Comparison of ENCODE assay signal across 18 cellular contexts in genomic region chr9:121057821-121058220, GRCh38. TPM values are rescaled to one million over a fixed set of nuclear protein-coding genes. Genes with fewer than 3 reads are reported as not detected.
A peak's percentile ranks its signal among the peaks of the same experiment; 100 is the strongest.
DNase-seq lines count a peak whose midpoint lies in the region; ATAC-seq and TF ChIP-seq lines count a peak whose summit lies in the region.
"Had no signal": no experiment of that assay in that cellular context is flagged by ENCODE, and none has a peak within 500 bp of the region (broad histone marks: within the 10 kb centered on the region; RNA-seq: fewer than 3 reads in every experiment).

No MANE protein-coding gene starts in this region.

- H3K27ac Mint-ChIP-seq in endodermal cell = no peak overlapping the region
- H3K27ac Mint-ChIP-seq: B cell; CD4-positive, CD25-positive, alpha-beta regulatory T cell; CD8-positive, alpha-beta T cell; H9; HFFc6 had no signal

- peak overlapping the region; percentile 37 for H2AFZ ChIP-seq in smooth muscle cell (ENCODE audit: low read depth)
- H2AFZ ChIP-seq: GM23248 had no signal

- no peak for ATAC-seq in HG03095 (IDR thresholded peaks at IDR 0.05; ENCODE audit: unreplicated experiment)
- ATAC-seq: CD8-positive, alpha-beta T cell had no signal

- peaks cover 64% of the 10 kb centered on the region for H3K4me1 Mint-ChIP-seq in endodermal cell

- H3K9me3 Mint-ChIP-seq in endodermal cell = no peaks in the 10 kb centered on the region
- H3K9me3 Mint-ChIP-seq: H9, HFFc6 had no signal

- H3K27ac ChIP-seq in endodermal cell (ENCODE audit: low read depth, low read length) = no peak overlapping the region
- H3K27ac ChIP-seq in smooth muscle cell (ENCODE audit: low read depth) = no peak overlapping the region
- H3K27ac ChIP-seq: BLaER1, C4-2B, GM23248 had no signal

- peak; percentile 14 for DNase-seq in EH (ENCODE audit: low read depth)
- no peak for DNase-seq in endodermal cell
- DNase-seq in smooth muscle cell (lab: John Stamatoyannopoulos, UW; ENCODE audit: unreplicated experiment) = no peak
- no peak for DNase-seq in pons (ENCODE audit: low spot score)
- DNase-seq in activated effector memory CD4-positive, alpha-beta T cell treated with Interleukin-2 at 50 U/mL for 16 hours = no peak
- DNase-seq: Caco-2; CD4-positive, CD25-positive, alpha-beta regulatory T cell; CD8-positive, alpha-beta T cell; DMS 273 treated with DMSO at 0.1 percent for 48 hours; DMS79; GF-D8; GM23248; H9; HFFc6 had no signal

- H3K9me3 ChIP-seq in endodermal cell (ENCODE audit: control insufficient read depth, low read length) (peaks cover 3% of the 10 kb centered on the region), smooth muscle cell (replicated peaks; ENCODE audit: low read depth) (peaks cover 6% of the 10 kb centered on the region)
- H3K9me3 ChIP-seq: Caco-2 had no signal

- H3K27me3 ChIP-seq in endodermal cell (ENCODE audit: control insufficient read depth, insufficient read depth, low read length, poor library complexity, severe bottlenecking) (no peaks in the 10 kb centered on the region), smooth muscle cell (ENCODE audit: low read depth) (no peaks in the 10 kb centered on the region)
- H3K27me3 ChIP-seq: BLaER1 had no signal

- H3K4me1 ChIP-seq in endodermal cell (ENCODE audit: control insufficient read depth, insufficient read depth, low read length) (peaks cover 31% of the 10 kb centered on the region), smooth muscle cell (ENCODE audit: low read depth) (peaks cover 5% of the 10 kb centered on the region)
- H3K4me1 ChIP-seq: BLaER1 had no signal

- H3K79me2 ChIP-seq in smooth muscle cell (ENCODE audit: low read depth) = no peaks in the 10 kb centered on the region

- H4K20me1 ChIP-seq in smooth muscle cell (ENCODE audit: low read depth) = no peaks in the 10 kb centered on the region
- H4K20me1 ChIP-seq: BLaER1 had no signal

- H3K4me3 ChIP-seq in endodermal cell (ENCODE audit: low read length) (peak overlapping the region; percentile 66), smooth muscle cell (no peak overlapping the region)
- H3K4me3 ChIP-seq: BLaER1, GM23248 had no signal

- H3K9ac ChIP-seq in endodermal cell (ENCODE audit: extremely low read depth, low read length, poor library complexity, severe bottlenecking) (peak overlapping the region; percentile 19), smooth muscle cell (ENCODE audit: low read depth) (no peak overlapping the region)
- H3K9ac ChIP-seq: BLaER1, GM23248 had no signal

- TF ChIP-seq CTCF in endodermal cell (conservative IDR thresholded peaks at IDR 0.05) (no peak), smooth muscle cell (IDR thresholded peaks at IDR 0.05; ENCODE audit: borderline replicate concordance, insufficient read depth, poor library complexity, severe bottlenecking) (no peak)

- 53 to 75% methylated on average over 5 of the region's 5 CpGs for WGBS in endodermal cell (ENCODE audit: insufficient coverage in 1 of 2, insufficient read length in 1 of 2), 2 experiments
- WGBS in smooth muscle cell (ENCODE audit: low lambda C conversion rate) = 15% methylated on average over 5 of the region's 5 CpGs

- H3K4me2 ChIP-seq in smooth muscle cell = no peak overlapping the region
- H3K4me2 ChIP-seq: BLaER1 had no signal

- H3K36me3 Mint-ChIP-seq in endodermal cell (ENCODE audit: low read depth) = no peaks in the 10 kb centered on the region
- H3K36me3 Mint-ChIP-seq: CD8-positive, alpha-beta T cell had no signal

- H3K36me3 ChIP-seq in endodermal cell (ENCODE audit: control insufficient read depth, insufficient read depth, low read length) (no peaks in the 10 kb centered on the region), smooth muscle cell (ENCODE audit: low read depth) (peaks cover 4% of the 10 kb centered on the region)

- no peak overlapping the region for H3K4me3 Mint-ChIP-seq in endodermal cell
- H3K4me3 Mint-ChIP-seq: B cell; CD4-positive, CD25-positive, alpha-beta regulatory T cell; CD8-positive, alpha-beta T cell; H9; HFFc6 had no signal

- H3F3A ChIP-seq in smooth muscle cell (ENCODE audit: low read depth) = no peaks in the 10 kb centered on the region

- H3K27me3 Mint-ChIP-seq in endodermal cell (ENCODE audit: insufficient read depth) = no peaks in the 10 kb centered on the region
- H3K27me3 Mint-ChIP-seq: B cell; CD4-positive, CD25-positive, alpha-beta regulatory T cell had no signal

RNA-seq across cellular contexts. Expression of gene C5, which starts 7.7 kb away (rescaled TPM):
- total RNA-seq in endodermal cell = 10 to 100 TPM; 59.5 to 96.6 TPM
- 9.7 TPM for polyA plus RNA-seq in endodermal cell (2013, experiment 1 of 2)
- polyA plus RNA-seq in endodermal cell (2013, experiment 2 of 2) = 10.1 TPM
- total RNA-seq in smooth muscle cell = 0.76 and 4.4 TPM in 2 replicates
- 0.19 and 0.57 TPM in 2 replicates for polyA plus RNA-seq in smooth muscle cell

RNA-seq across cellular contexts. Expression of gene CNTRL, which starts 16.9 kb away (rescaled TPM):
- 10 to 100 TPM; 18.0 to 21.0 TPM for total RNA-seq in endodermal cell
- 23.7 TPM for polyA plus RNA-seq in endodermal cell (2013, experiment 1 of 2)
- polyA plus RNA-seq in endodermal cell (2013, experiment 2 of 2) = 25.5 TPM
- 9.1 and 9.5 TPM in 2 replicates for total RNA-seq in smooth muscle cell
- polyA plus RNA-seq in smooth muscle cell = 2.8 and 3.6 TPM in 2 replicates

Comparison
In these comparisons a context has a peak if more than half of its experiments do, and no peak if none do; other contexts are left out.
1. RNA of gene C5, which starts 7.7 kb away (total RNA-seq): 59.5 to 96.6 TPM in endodermal cell; 0.76 to 4.4 TPM in smooth muscle cell; every median in the first group is over 10 times any median in the second.